8 cellular contexts compared by ENCODE assay signal in genomic region chr17:60392845-60393702, GRCh38. TPM values are rescaled to one million over a fixed set of nuclear protein-coding genes. Genes with fewer than 3 reads are reported as not detected.
DNase-seq lines count a peak whose midpoint lies in the region; ATAC-seq lines count a peak whose summit lies in the region.

No MANE protein-coding gene starts in this region.

- H3K4me1 ChIP-seq in SJCRH30: peaks cover 5% of the 10 kb centered on the region; the same call in 1 of the 2 replicates

- peak overlapping the region; percentile 94 for H3K27ac ChIP-seq in SJCRH30

- peak overlapping the region; percentile 93 for H3K4me3 ChIP-seq in SJCRH30

- ATAC-seq in left colon (peak; percentile 32), GM19351 (IDR thresholded peaks at IDR 0.05; ENCODE audit: unreplicated experiment) (no peak)

- no peaks in the 10 kb centered on the region for H3K36me3 ChIP-seq in SJCRH30

- intact Hi-C loops in left colon (cut with DNase I, micrococcal nuclease): no loop called here

- DNase-seq in ELR (ENCODE audit: low read depth) (peak; percentile 72), LoVo (ENCODE audit: low spot score) (peak; percentile 59), SJCRH30 (peak; percentile 57 to 73), brain pericyte (ENCODE audit: low read depth, low spot score) (peak; percentile 32), left colon (peak; percentile 67 to 80), iPS-NIHi11 (ENCODE audit: low spot score) (no peak)
- peak; percentile 21 to 23 for DNase-seq in stimulated activated CD4-positive, alpha-beta T cell treated with anti-CD3 and anti-CD28 coated beads, Interleukin-2, amount 100 ng/mL, for 48 hours

- no peaks in the 10 kb centered on the region for H3K9me3 ChIP-seq in SJCRH30 (replicated peaks)

- no peaks in the 10 kb centered on the region for H3K27me3 ChIP-seq in SJCRH30

RNA-seq across cellular contexts. Expression of gene USP32, which starts 1.1 kb away (rescaled TPM):
- total RNA-seq in SJCRH30 (2014; rRNA removed; shearing (Covaris generic)): 29.7 and 31.0 TPM in 2 replicates
- total RNA-seq in left colon: 10 to 100 TPM; 37.4 to 48.9 TPM

RNA-seq across cellular contexts. Expression of gene CHCT1, which starts 29.2 kb away (rescaled TPM):
- not detected in 2 replicates for total RNA-seq in SJCRH30 (2014; rRNA removed; shearing (Covaris generic))
- total RNA-seq in left colon: not detected
